36 cellular contexts compared by ENCODE assay signal in the genomic region with DNA sequence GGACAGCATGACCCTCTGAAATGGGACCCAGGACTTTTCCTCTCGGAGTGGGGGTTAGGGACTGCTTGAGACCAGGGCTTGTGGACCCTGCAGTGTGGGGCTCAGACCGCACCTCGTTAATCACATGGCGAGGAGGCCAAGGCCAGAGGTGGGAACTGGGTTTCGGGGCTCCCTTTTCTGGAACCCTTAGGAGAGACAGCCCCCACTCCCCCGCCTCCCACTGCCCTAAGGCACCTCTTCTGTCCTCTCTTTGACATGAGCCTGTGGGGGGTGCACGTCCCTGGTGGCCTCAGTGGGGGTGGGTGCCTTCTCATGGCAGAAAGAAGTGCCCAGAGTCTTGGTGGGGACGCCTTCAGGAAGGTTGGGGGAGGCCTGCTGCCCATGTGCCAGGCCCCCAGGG. TPM values are rescaled to one million over a fixed set of nuclear protein-coding genes. Genes with fewer than 3 reads are reported as not detected.
"Had no signal": no experiment of that assay in that cellular context is flagged by ENCODE, and none has a peak within 500 bp of the region (broad histone marks: within the 10 kb centered on the region; RNA-seq: fewer than 3 reads in every experiment).

No MANE protein-coding gene starts in this region.

- H3K4me1 ChIP-seq: body of pancreas, breast epithelium, Peyer's patch, SJSA1 had no signal

- H3K36me3 Mint-ChIP-seq: activated naive CD4-positive, alpha-beta T cell treated with anti-CD3 and anti-CD28 coated beads, Interleukin-2, amount 50 U/mL, for 24 hours; activated naive CD8-positive, alpha-beta T cell treated with anti-CD3 and anti-CD28 coated beads, Interleukin-2, amount 10 ng/mL, durations not matched to agents 7 days and 5 days had no signal

- H3K27me3 ChIP-seq: body of pancreas, Peyer's patch, SJSA1 had no signal

- H3K27ac Mint-ChIP-seq: activated CD4-positive, alpha-beta T cell treated with anti-CD3 and anti-CD28 coated beads, Interleukin-2, amount 10 ng/mL, durations not matched to agents 7 days and 5 days; activated CD8-positive, alpha-beta T cell treated with anti-CD3 and anti-CD28 coated beads, Interleukin-2, amount 10 ng/mL, durations not matched to agents 7 days and 5 days; activated naive CD4-positive, alpha-beta T cell treated with anti-CD3 and anti-CD28 coated beads, Interleukin-2, amount 50 U/mL, for 24 hours; activated naive CD8-positive, alpha-beta T cell treated with anti-CD3 and anti-CD28 coated beads, Interleukin-2, amount 10 ng/mL, durations not matched to agents 7 days and 5 days; activated T-cell treated with anti-CD3 and anti-CD28 coated beads, Interleukin-2, amount 50 U/mL, for 24 hours; activated T-helper 2 cell treated with anti-CD3 and anti-CD28 coated beads, Interferon-gamma antibody, Interleukin-2, Interleukin-4, amounts not matched to agents 10 μg/mL and 5 μg/mL and 100 μg/mL, durations not matched to agents 14 hours and 24 hours and 36 hours; T-helper 1 cell treated with Interleukin-12 subunit alpha and Interleukin-12 subunit beta and Interleukin-4 antibody, amounts not matched to agents 30 μg/mL and 1 μg/mL, for 36 hours; T-helper 2 cell treated with Interferon-gamma antibody and Interleukin-4, amounts not matched to agents 5 μg/mL and 100 μg/mL, for 36 hours had no signal

- H3K4me2 ChIP-seq: SK-N-SH had no signal

- FAIRE-seq: astrocyte, K562, TTC549 had no signal

- H3K36me3 ChIP-seq: breast epithelium, Peyer's patch had no signal

- H3K9me3 Mint-ChIP-seq: activated naive CD4-positive, alpha-beta T cell treated with anti-CD3 and anti-CD28 coated beads, Interleukin-2, amount 50 U/mL, for 24 hours; activated naive CD8-positive, alpha-beta T cell treated with anti-CD3 and anti-CD28 coated beads, Interleukin-2, amount 10 ng/mL, durations not matched to agents 7 days and 5 days; activated T-helper 2 cell treated with anti-CD3 and anti-CD28 coated beads, Interferon-gamma antibody, Interleukin-2, Interleukin-4, amounts not matched to agents 10 μg/mL and 5 μg/mL and 100 μg/mL, durations not matched to agents 14 hours and 24 hours and 36 hours; T-helper 1 cell treated with Interleukin-12 subunit alpha and Interleukin-12 subunit beta and Interleukin-4 antibody, amounts not matched to agents 30 μg/mL and 1 μg/mL, for 36 hours; T-helper 2 cell treated with Interferon-gamma antibody and Interleukin-4, amounts not matched to agents 5 μg/mL and 100 μg/mL, for 36 hours had no signal

- H3K4me1 Mint-ChIP-seq: activated CD4-positive, alpha-beta T cell treated with anti-CD3 and anti-CD28 coated beads, Interleukin-2, amount 10 ng/mL, durations not matched to agents 7 days and 5 days; activated naive CD4-positive, alpha-beta T cell treated with anti-CD3 and anti-CD28 coated beads, Interleukin-2, amount 50 U/mL, for 24 hours; activated naive CD8-positive, alpha-beta T cell treated with anti-CD3 and anti-CD28 coated beads, Interleukin-2, amount 10 ng/mL, durations not matched to agents 7 days and 5 days had no signal

- H3K27me3 Mint-ChIP-seq: activated CD4-positive, alpha-beta T cell treated with anti-CD3 and anti-CD28 coated beads, Interleukin-2, amount 10 ng/mL, durations not matched to agents 7 days and 5 days; activated naive CD4-positive, alpha-beta T cell treated with anti-CD3 and anti-CD28 coated beads, Interleukin-2, amount 50 U/mL, for 24 hours; activated naive CD8-positive, alpha-beta T cell treated with anti-CD3 and anti-CD28 coated beads, Interleukin-2, amount 10 ng/mL, durations not matched to agents 7 days and 5 days had no signal

- H3K9ac ChIP-seq: SK-N-SH had no signal

- DNase-seq: activated CD4-positive, alpha-beta T cell treated with anti-CD3 and anti-CD28 coated beads, Interleukin-2, amount 10 ng/mL, durations not matched to agents 7 days and 5 days; activated CD4-positive, alpha-beta T cell treated with anti-CD3 and anti-CD28 coated beads, Interleukin-2, amount 50 U/mL, for 48 hours; activated CD8-positive, alpha-beta T cell treated with anti-CD3 and anti-CD28 coated beads, Interleukin-2, amount 10 ng/mL, durations not matched to agents 7 days and 5 days; activated gamma-delta T cell; activated naive CD4-positive, alpha-beta T cell treated with Interleukin-2 at 50 U/mL for 16 hours; activated naive CD8-positive, alpha-beta T cell treated with anti-CD3 and anti-CD28 coated beads, Interleukin-2, amount 10 ng/mL, durations not matched to agents 7 days and 5 days; activated T-cell treated with anti-CD3 and anti-CD28 coated beads, Interleukin-2, amount 50 U/mL, for 24 hours; amygdala; body of pancreas; NCI-H1092 treated with DMSO at 0.1 percent for 48 hours; NCI-H1417; NCI-H146; NCI-H187; NCI-H2029 treated with DMSO at 0.1 percent for 48 hours; NCI-H2107; NCI-H2171; NCI-H446; NCI-H524; NCI-H69; NCI-H82; NK-92 treated with Interleukin-12 subunit alpha and Interleukin-12 subunit beta, amount 100 ng/mL, for 24 hours; PC-3; Peyer's patch; SHP77 treated with DMSO at 0.1 percent for 48 hours; SK-N-SH had no signal

- H3K4me3 Mint-ChIP-seq: activated CD4-positive, alpha-beta T cell treated with anti-CD3 and anti-CD28 coated beads, Interleukin-2, amount 10 ng/mL, durations not matched to agents 7 days and 5 days; activated CD8-positive, alpha-beta T cell treated with anti-CD3 and anti-CD28 coated beads, Interleukin-2, amount 10 ng/mL, durations not matched to agents 7 days and 5 days; activated naive CD4-positive, alpha-beta T cell treated with anti-CD3 and anti-CD28 coated beads, Interleukin-2, amount 50 U/mL, for 24 hours; activated naive CD8-positive, alpha-beta T cell treated with anti-CD3 and anti-CD28 coated beads, Interleukin-2, amount 10 ng/mL, durations not matched to agents 7 days and 5 days; activated T-cell treated with anti-CD3 and anti-CD28 coated beads, Interleukin-2, amount 50 U/mL, for 24 hours; T-helper 1 cell treated with Interleukin-12 subunit alpha and Interleukin-12 subunit beta and Interleukin-4 antibody, amounts not matched to agents 30 μg/mL and 1 μg/mL, for 36 hours; T-helper 2 cell treated with Interferon-gamma antibody and Interleukin-4, amounts not matched to agents 5 μg/mL and 100 μg/mL, for 36 hours had no signal

- H3K9me3 ChIP-seq: body of pancreas, Peyer's patch, SJSA1, SK-N-SH had no signal

- ATAC-seq: activated CD8-positive, alpha-beta T cell treated with anti-CD3 and anti-CD28 coated beads, Interleukin-2, amount 10 ng/mL, durations not matched to agents 7 days and 5 days; body of pancreas; K562; PC-3 had no signal

- H3K4me3 ChIP-seq: body of pancreas, breast epithelium, K562, Peyer's patch, SJSA1 had no signal

- H3K27ac ChIP-seq: body of pancreas, breast epithelium, Peyer's patch, RWPE1, SJSA1 had no signal

RNA-seq across cellular contexts. Expression of a gene that starts 24.3 kb away (rescaled TPM):
- total RNA-seq: activated CD4-positive, alpha-beta T cell treated with anti-CD3 and anti-CD28 coated beads, Interleukin-2, amount 10 ng/mL, durations not matched to agents 7 days and 5 days; activated CD8-positive, alpha-beta T cell treated with anti-CD3 and anti-CD28 coated beads, Interleukin-2, amount 10 ng/mL, durations not matched to agents 7 days and 5 days; activated naive CD8-positive, alpha-beta T cell treated with anti-CD3 and anti-CD28 coated beads, Interleukin-2, amount 10 ng/mL, durations not matched to agents 7 days and 5 days; activated T-helper 2 cell treated with anti-CD3 and anti-CD28 coated beads, Interferon-gamma antibody, Interleukin-2, Interleukin-4, amounts not matched to agents 10 μg/mL and 5 μg/mL and 100 μg/mL, durations not matched to agents 14 hours and 24 hours and 36 hours; breast epithelium; cardiac septum; K562; PC-3; Peyer's patch; SJSA1 had no signal
- polyA plus RNA-seq: K562 had no signal

RNA-seq across cellular contexts. Expression of a gene that starts 53.3 kb away (rescaled TPM):
- total RNA-seq: activated CD4-positive, alpha-beta T cell treated with anti-CD3 and anti-CD28 coated beads, Interleukin-2, amount 10 ng/mL, durations not matched to agents 7 days and 5 days; activated CD8-positive, alpha-beta T cell treated with anti-CD3 and anti-CD28 coated beads, Interleukin-2, amount 10 ng/mL, durations not matched to agents 7 days and 5 days; activated naive CD8-positive, alpha-beta T cell treated with anti-CD3 and anti-CD28 coated beads, Interleukin-2, amount 10 ng/mL, durations not matched to agents 7 days and 5 days; activated T-helper 2 cell treated with anti-CD3 and anti-CD28 coated beads, Interferon-gamma antibody, Interleukin-2, Interleukin-4, amounts not matched to agents 10 μg/mL and 5 μg/mL and 100 μg/mL, durations not matched to agents 14 hours and 24 hours and 36 hours; astrocyte; PC-3 had no signal
- polyA plus RNA-seq: SK-N-SH had no signal
